In genomic region chr14:64182908-64183307, GRCh38 we compare ENCODE assay signal across 1 cellular context.
A peak's percentile ranks its signal among the peaks of the same experiment; 100 is the strongest.
DNase-seq lines count a peak whose midpoint lies in the region.
"Not testable (repeated sequence)": the region's sequence is repeated elsewhere in the genome, so short reads cannot be mapped to it uniquely, and the experiment has no call there.

No MANE protein-coding gene starts in this region.

- not testable (repeated sequence) for H2BK120ac ChIP-seq in neuronal stem cell (ENCODE audit: low read depth, low read length)

- H3K9me3 ChIP-seq in neuronal stem cell (replicated peaks in 1 of 2; ENCODE audit: control insufficient read depth in 2 of 2, insufficient read depth in 1 of 2, low read depth in 1 of 2, low read length in 2 of 2), result not testable (repeated sequence)

- not testable (repeated sequence) for H3K14ac ChIP-seq in neuronal stem cell (ENCODE audit: low read length)

- H3K23ac ChIP-seq in neuronal stem cell (ENCODE audit: low read depth, low read length, poor library complexity), result not testable (repeated sequence)

- H3K27ac ChIP-seq in neuronal stem cell (replicated peaks; ENCODE audit: low read length), result not testable (repeated sequence)

- peak overlapping the region; percentile 11 for H3K4me2 ChIP-seq in neuronal stem cell (ENCODE audit: insufficient read depth, low read length, poor library complexity, severe bottlenecking)

- H2BK5ac ChIP-seq in neuronal stem cell (ENCODE audit: low read length), result not testable (repeated sequence)

- not testable (repeated sequence) for H3K79me1 ChIP-seq in neuronal stem cell (ENCODE audit: low read depth, low read length)

- H2AFZ ChIP-seq in neuronal stem cell (ENCODE audit: low read length), result not testable (repeated sequence)

- H3K4me1 ChIP-seq in neuronal stem cell (ENCODE audit: control insufficient read depth in 2 of 2, insufficient read depth in 1 of 2, low read depth in 1 of 2, low read length in 2 of 2), result not testable (repeated sequence)

- not testable (repeated sequence) for H3K9ac ChIP-seq in neuronal stem cell (ENCODE audit: low read depth, low read length, poor library complexity)

- H3K18ac ChIP-seq in neuronal stem cell (ENCODE audit: low read length), result not testable (repeated sequence)

- H2BK12ac ChIP-seq in neuronal stem cell (ENCODE audit: low read length), result not testable (repeated sequence)

- H3K4ac ChIP-seq in neuronal stem cell (ENCODE audit: low read length), result not testable (repeated sequence)

- not testable (repeated sequence) for H4K91ac ChIP-seq in neuronal stem cell (ENCODE audit: low read depth, low read length, poor library complexity)

- WGBS in neuronal stem cell (ENCODE audit: extremely low coverage in 2 of 2, insufficient read length in 2 of 2, insufficient replicate concordance in 1 of 2), 2 donors, result no CpG with 5 or more reads among the region's 40 CpGs

- H4K8ac ChIP-seq in neuronal stem cell (ENCODE audit: low read depth, low read length), result not testable (repeated sequence)

- H3K4me3 ChIP-seq in neuronal stem cell (ENCODE audit: low read length in 2 of 2), result not testable (repeated sequence)

- H3K36me3 ChIP-seq in neuronal stem cell (replicated peaks in 1 of 2; ENCODE audit: control insufficient read depth in 2 of 2, insufficient read depth in 2 of 2, low read length in 2 of 2), result peaks cover 6 to 71% of the 10 kb centered on the region in 2 donors

- not testable (repeated sequence) for H2AK5ac ChIP-seq in neuronal stem cell (ENCODE audit: low read depth, low read length)

- not testable (repeated sequence) for H2BK15ac ChIP-seq in neuronal stem cell (ENCODE audit: low read length)

- not testable (repeated sequence) for DNase-seq in neuronal stem cell (ENCODE audit: low spot score)

- H3K27me3 ChIP-seq in neuronal stem cell (ENCODE audit: control insufficient read depth in 3 of 3, insufficient read depth in 3 of 3, low read depth in 1 of 3, low read length in 3 of 3), result not testable (repeated sequence)
